In genomic region chr13:88042489-88042888, GRCh38 we compare ENCODE assay signal across 35 cellular contexts.
DNase-seq lines count a peak whose midpoint lies in the region; ATAC-seq, FAIRE-seq and TF ChIP-seq lines count a peak whose summit lies in the region.
"Had no signal": no experiment of that assay in that cellular context is flagged by ENCODE, and none has a peak within 500 bp of the region (broad histone marks: within the 10 kb centered on the region; RNA-seq: fewer than 3 reads in every experiment).

No MANE protein-coding gene starts in this region.

- BruUV-seq in OCI-LY7 (replicated peaks; lab: Mats Ljungman, UMichigan): no TSS peak

- no peak overlapping the region for H3K27ac ChIP-seq in left ventricle myocardium inferior (replicated peaks)
- H3K27ac ChIP-seq in OCI-LY7 (ENCODE audit: low read depth, low read length, poor library complexity, severe bottlenecking): no peak overlapping the region
- H3K27ac ChIP-seq: heart right ventricle, lower lobe of right lung, neutrophil had no signal

- H3K4me3 ChIP-seq in bronchial epithelial cell (ENCODE audit: low read depth, low read length): no peak overlapping the region
- no peak overlapping the region for H3K4me3 ChIP-seq in left ventricle myocardium inferior
- H3K4me3 ChIP-seq in OCI-LY7 (ENCODE audit: low read depth, low read length, poor library complexity, severe bottlenecking): no peak overlapping the region
- H3K4me3 ChIP-seq: heart right ventricle, lower lobe of right lung had no signal

- ATAC-seq in stimulated activated effector memory CD8-positive, alpha-beta T cell treated with anti-CD3 and anti-CD28 coated beads, Interleukin-12 subunit alpha, Interleukin-12 subunit beta, amount 100 ng/mL, for 72 hours: no peak
- ATAC-seq: esophagus mucosa; heart right ventricle; lower lobe of right lung; naive thymus-derived CD4-positive, alpha-beta T cell; sciatic nerve; stimulated activated naive B cell treated with anti-CD40 and anti-IgM and Interleukin-4, amounts not matched to agents 10 μg/mL and 1 μg/mL and 100 μg/mL, for 72 hours had no signal

- TF ChIP-seq CTCF in bronchial epithelial cell (IDR thresholded peaks at IDR 0.05; ENCODE audit: insufficient read depth, low read length, severe bottlenecking) (no peak), left ventricle myocardium inferior (IDR thresholded peaks at IDR 0.05; ENCODE audit: borderline replicate concordance) (no peak), OCI-LY7 (conservative IDR thresholded peaks at IDR 0.05; ENCODE audit: low read length) (no peak)

- H3K9me2 ChIP-seq in OCI-LY7 (ENCODE audit: insufficient read depth, low read length): peaks cover 6% of the 10 kb centered on the region; the same call in 1 of the 2 replicates

- H3K4me1 ChIP-seq in left ventricle myocardium inferior: no peaks in the 10 kb centered on the region
- H3K4me1 ChIP-seq in OCI-LY7 (ENCODE audit: insufficient read depth, low read length, poor library complexity, severe bottlenecking): no peaks in the 10 kb centered on the region
- H3K4me1 ChIP-seq: heart right ventricle, lower lobe of right lung had no signal

- H3K36me3 ChIP-seq in bronchial epithelial cell (ENCODE audit: control insufficient read depth, insufficient read depth, low read length) (no peaks in the 10 kb centered on the region), left ventricle myocardium inferior (no peaks in the 10 kb centered on the region), OCI-LY7 (ENCODE audit: insufficient read depth, low read length) (no peaks in the 10 kb centered on the region)
- H3K36me3 ChIP-seq: heart right ventricle, lower lobe of right lung, neutrophil had no signal

- H3K79me2 ChIP-seq in OCI-LY7 (ENCODE audit: insufficient read depth, low read depth, low read length): no peaks in the 10 kb centered on the region

- no peaks in the 10 kb centered on the region for H4K20me1 ChIP-seq in OCI-LY7 (ENCODE audit: insufficient read depth, low read length)

- intact Hi-C loops in left ventricle myocardium inferior (cut with micrococcal nuclease): no loop called here
- intact Hi-C loops in OCI-LY7 (cut with micrococcal nuclease; ENCODE audit: unreplicated experiment): no loop called here

- DNase-seq in A172 (ENCODE audit: low spot score): peak; percentile 4
- peak; percentile 0 for DNase-seq in M059J (ENCODE audit: low read depth)
- peak; percentile 17 for DNase-seq in bronchial epithelial cell (ENCODE audit: low read depth)
- peak; percentile 51 for DNase-seq in kidney tubule cell (ENCODE audit: low spot score)
- no peak for DNase-seq in left ventricle myocardium inferior
- no peak for DNase-seq in retina
- DNase-seq in OCI-LY7 (ENCODE audit: low spot score): no peak
- DNase-seq in stimulated activated effector memory CD8-positive, alpha-beta T cell treated with anti-CD3 and anti-CD28 coated beads, Interleukin-12 subunit alpha, Interleukin-12 subunit beta, amount 100 ng/mL, for 72 hours (ENCODE audit: low spot score in 2 of 2): no peak
- DNase-seq: activated CD4-positive, alpha-beta T cell treated with anti-CD3 and anti-CD28 coated beads, Interleukin-2, amount 10 ng/mL, durations not matched to agents 24 days and 14 days; activated effector memory CD4-positive, alpha-beta T cell treated with anti-CD3 and anti-CD28 coated beads, Interleukin-2, amount 50 U/mL, for 16 hours; anterior cingulate cortex; CD4-positive, alpha-beta T cell; central memory CD4-positive, alpha-beta T cell; DND-41; foreskin melanocyte; heart right ventricle; KBM-7; kidney; lower lobe of right lung; MV-4-11; naive thymus-derived CD4-positive, alpha-beta T cell; NCI-H1436; NCI-H345; NCI-H69; stimulated activated CD4-positive, alpha-beta T cell treated with anti-CD3 and anti-CD28 coated beads, Interleukin-15, amount 100 ng/mL, for 24 hours; stimulated activated naive B cell treated with anti-CD40 and anti-IgM and Interleukin-4, amounts not matched to agents 10 μg/mL and 1 μg/mL and 100 μg/mL, for 72 hours; substantia nigra; T1000; trophoblast cell had no signal

- no peak for FAIRE-seq in bronchial epithelial cell (lab: Jason Lieb, UNC)
- FAIRE-seq: A204.1, kidney, RCC 7860 had no signal

- H3K9me3 Mint-ChIP-seq in stimulated activated effector memory CD8-positive, alpha-beta T cell treated with anti-CD3 and anti-CD28 coated beads, Interleukin-12 subunit alpha, Interleukin-12 subunit beta, amount 100 ng/mL, for 72 hours: peaks cover 8% of the 10 kb centered on the region
- H3K9me3 Mint-ChIP-seq: stimulated activated naive B cell treated with anti-CD40 and anti-IgM and Interleukin-4, amounts not matched to agents 10 μg/mL and 1 μg/mL and 100 μg/mL, for 72 hours had no signal

- no peak overlapping the region for H2AFZ ChIP-seq in OCI-LY7 (ENCODE audit: low read length)

- no peaks in the 10 kb centered on the region for H3K4me1 Mint-ChIP-seq in stimulated activated effector memory CD8-positive, alpha-beta T cell treated with anti-CD3 and anti-CD28 coated beads, Interleukin-12 subunit alpha, Interleukin-12 subunit beta, amount 100 ng/mL, for 72 hours
- H3K4me1 Mint-ChIP-seq: activated CD4-positive, alpha-beta T cell treated with anti-CD3 and anti-CD28 coated beads, Interleukin-2, amount 10 ng/mL, durations not matched to agents 24 days and 14 days; naive thymus-derived CD4-positive, alpha-beta T cell; stimulated activated naive B cell treated with anti-CD40 and anti-IgM and Interleukin-4, amounts not matched to agents 10 μg/mL and 1 μg/mL and 100 μg/mL, for 72 hours had no signal

- H3K27me3 ChIP-seq in bronchial epithelial cell (ENCODE audit: control insufficient read depth, insufficient read depth, low read length): no peaks in the 10 kb centered on the region
- no peaks in the 10 kb centered on the region for H3K27me3 ChIP-seq in left ventricle myocardium inferior (ENCODE audit: low read depth)
- H3K27me3 ChIP-seq: heart right ventricle, neutrophil had no signal

- CTCF ChIA-PET in OCI-LY7 (lab: Charles Lee; ENCODE audit: unreplicated experiment): no interaction called here

- H3K9me3 ChIP-seq in left ventricle myocardium inferior (replicated peaks) (peaks cover 6% of the 10 kb centered on the region), OCI-LY7 (ENCODE audit: low read length) (no peaks in the 10 kb centered on the region)
- H3K9me3 ChIP-seq: lower lobe of right lung, neutrophil had no signal

- H3K4me2 ChIP-seq in OCI-LY7 (ENCODE audit: low read length): no peak overlapping the region

- no peak overlapping the region for H3K4me3 Mint-ChIP-seq in stimulated activated effector memory CD8-positive, alpha-beta T cell treated with anti-CD3 and anti-CD28 coated beads, Interleukin-12 subunit alpha, Interleukin-12 subunit beta, amount 100 ng/mL, for 72 hours
- H3K4me3 Mint-ChIP-seq: activated CD4-positive, alpha-beta T cell treated with anti-CD3 and anti-CD28 coated beads, Interleukin-2, amount 10 ng/mL, durations not matched to agents 24 days and 14 days; activated naive CD8-positive, alpha-beta T cell; CD4-positive, alpha-beta T cell; naive thymus-derived CD4-positive, alpha-beta T cell; stimulated activated naive B cell treated with anti-CD40 and anti-IgM and Interleukin-4, amounts not matched to agents 10 μg/mL and 1 μg/mL and 100 μg/mL, for 72 hours had no signal

- H3K27ac Mint-ChIP-seq in stimulated activated effector memory CD8-positive, alpha-beta T cell treated with anti-CD3 and anti-CD28 coated beads, Interleukin-12 subunit alpha, Interleukin-12 subunit beta, amount 100 ng/mL, for 72 hours: no peak overlapping the region
- H3K27ac Mint-ChIP-seq: activated CD4-positive, alpha-beta T cell treated with anti-CD3 and anti-CD28 coated beads, Interleukin-2, amount 10 ng/mL, durations not matched to agents 24 days and 14 days; activated naive CD8-positive, alpha-beta T cell; CD4-positive, alpha-beta T cell; naive thymus-derived CD4-positive, alpha-beta T cell; stimulated activated naive B cell treated with anti-CD40 and anti-IgM and Interleukin-4, amounts not matched to agents 10 μg/mL and 1 μg/mL and 100 μg/mL, for 72 hours had no signal

- POLR2A ChIA-PET in OCI-LY7 (lab: Charles Lee): no interaction called here

- H3K36me3 Mint-ChIP-seq in stimulated activated effector memory CD8-positive, alpha-beta T cell treated with anti-CD3 and anti-CD28 coated beads, Interleukin-12 subunit alpha, Interleukin-12 subunit beta, amount 100 ng/mL, for 72 hours: no peaks in the 10 kb centered on the region
- H3K36me3 Mint-ChIP-seq: activated naive CD8-positive, alpha-beta T cell; naive thymus-derived CD4-positive, alpha-beta T cell; stimulated activated naive B cell treated with anti-CD40 and anti-IgM and Interleukin-4, amounts not matched to agents 10 μg/mL and 1 μg/mL and 100 μg/mL, for 72 hours had no signal

Comparison
In these comparisons a context has a peak if more than half of its experiments do, and no peak if none do; other contexts are left out.
1. DNase-seq: peak in A172 (single experiment), M059J (single experiment), bronchial epithelial cell (single experiment) and kidney tubule cell (single experiment); none in left ventricle myocardium inferior (single experiment), retina (single experiment), OCI-LY7 (single experiment) and stimulated activated effector memory CD8-positive, alpha-beta T cell treated with anti-CD3 and anti-CD28 coated beads, Interleukin-12 subunit alpha, Interleukin-12 subunit beta, amount 100 ng/mL, for 72 hours (0 of 2).